ENCODE assay signal across 9 cellular contexts in the genomic region with DNA sequence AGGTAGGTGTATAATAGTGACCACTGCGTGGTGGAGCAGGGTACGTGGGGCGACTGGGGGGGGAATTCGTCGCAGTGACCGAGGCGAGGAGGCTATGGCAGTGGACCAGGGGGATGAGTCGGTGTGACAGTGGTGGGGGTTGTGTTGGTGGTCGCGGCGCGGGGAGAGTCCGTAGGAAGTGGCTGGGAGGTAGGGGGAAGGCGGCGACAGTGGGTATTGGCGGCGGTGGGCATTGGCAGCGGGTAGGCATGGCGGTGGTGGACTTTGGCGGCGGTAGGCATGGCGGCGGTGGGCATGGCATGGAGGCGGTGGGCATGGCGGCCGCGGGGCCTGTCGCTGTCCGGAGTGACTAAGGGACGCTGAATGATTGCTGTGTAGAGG. TPM values are rescaled to one million over a fixed set of nuclear protein-coding genes. Genes with fewer than 3 reads are reported as not detected.
DNase-seq lines count a peak whose midpoint lies in the region; ATAC-seq, FAIRE-seq and TF ChIP-seq lines count a peak whose summit lies in the region.
"Had no signal": no experiment of that assay in that cellular context is flagged by ENCODE, and none has a peak within 500 bp of the region (broad histone marks: within the 10 kb centered on the region; RNA-seq: fewer than 3 reads in every experiment).

No MANE protein-coding gene starts in this region.

- no peak for TF ChIP-seq CTCF in A549 (IDR thresholded peaks at IDR 0.05)

- H3K4me3 ChIP-seq in A549 (peak overlapping the region; percentile 68), skeletal muscle satellite cell (ENCODE audit: low read length) (peak overlapping the region; percentile 95)

- FAIRE-seq in A549 (lab: Jason Lieb, UNC), result no peak
- FAIRE-seq: colon had no signal

- no peaks in the 10 kb centered on the region for H3K4me1 ChIP-seq in A549
- peaks cover 5% of the 10 kb centered on the region for H3K4me1 ChIP-seq in skeletal muscle satellite cell (ENCODE audit: control insufficient read depth, insufficient read depth, low read length)

- CTCF ChIA-PET in A549 (lab: Yijun Ruan, JAX), result no interaction called here
- CTCF ChIA-PET in activated naive CD4-positive, alpha-beta T cell treated with anti-CD3 and anti-CD28 coated beads for 36 hours (lab: Charles Lee), result no interaction called here

- H3K9ac ChIP-seq in skeletal muscle satellite cell (ENCODE audit: low read depth, low read length), result peak overlapping the region; percentile 92

- peak overlapping the region; percentile 76 for H3K4me2 ChIP-seq in A549
- peak overlapping the region; percentile 78 for H3K4me2 ChIP-seq in skeletal muscle satellite cell (ENCODE audit: low read length)

- H3K4me1 Mint-ChIP-seq in activated naive CD4-positive, alpha-beta T cell treated with anti-CD3 and anti-CD28 coated beads for 36 hours (ENCODE audit: low read depth), result peaks cover 12% of the 10 kb centered on the region

- H3K9me3 Mint-ChIP-seq in activated naive CD4-positive, alpha-beta T cell treated with anti-CD3 and anti-CD28 coated beads for 36 hours, result peaks cover 9% of the 10 kb centered on the region

- no peaks in the 10 kb centered on the region for H3K27me3 ChIP-seq in skeletal muscle satellite cell (ENCODE audit: control insufficient read depth, insufficient read depth, low read length)

- peak overlapping the region; percentile 89 for H3K4me3 Mint-ChIP-seq in activated naive CD4-positive, alpha-beta T cell treated with anti-CD3 and anti-CD28 coated beads for 36 hours

- POLR2A ChIA-PET in A549 (lab: Yijun Ruan, JAX), result no interaction called here

- H3K27me3 Mint-ChIP-seq in activated naive CD4-positive, alpha-beta T cell treated with anti-CD3 and anti-CD28 coated beads for 36 hours (ENCODE audit: low read depth), result no peaks in the 10 kb centered on the region

- DNase-seq in A549 (ENCODE audit: low read depth in 1 of 2, low spot score in 1 of 2), result peak in 1 of 2 experiments; percentile 3
- peak; percentile 1 for DNase-seq in M059J (ENCODE audit: low read depth)
- peak; percentile 9 for DNase-seq in activated naive CD4-positive, alpha-beta T cell treated with anti-CD3 and anti-CD28 coated beads for 36 hours
- DNase-seq in left ventricle myocardium superior, result peak; percentile 42
- DNase-seq in COLO829 (ENCODE audit: low spot score), result no peak
- no peak for DNase-seq in KG1 (lab: John Stamatoyannopoulos, UW)

- intact Hi-C loops in activated naive CD4-positive, alpha-beta T cell treated with anti-CD3 and anti-CD28 coated beads for 36 hours (cut with micrococcal nuclease), result loop anchor here (2.0 kb wide), 1 partner anchor 1127 kb away; no protein-coding TSS in a partner anchor
- intact Hi-C loops in left ventricle myocardium superior (cut with micrococcal nuclease), result no loop called here

- peaks cover 18% of the 10 kb centered on the region for H3K36me3 Mint-ChIP-seq in activated naive CD4-positive, alpha-beta T cell treated with anti-CD3 and anti-CD28 coated beads for 36 hours (ENCODE audit: low read depth)

- TF ChIP-seq RAD21 in A549 (conservative IDR thresholded peaks at IDR 0.05 in 1 of 2, IDR thresholded peaks at IDR 0.05 in 1 of 2), result no peak

- peak overlapping the region; percentile 79 to 98 for H3K27ac ChIP-seq in A549

- peaks cover 18% of the 10 kb centered on the region; the same call in 1 of the 3 replicates for H3K9me3 ChIP-seq in A549
- H3K9me3 ChIP-seq in skeletal muscle satellite cell (replicated peaks; ENCODE audit: low read length), result no peaks in the 10 kb centered on the region

- peaks cover 6% of the 10 kb centered on the region for H3K36me3 ChIP-seq in skeletal muscle satellite cell (ENCODE audit: insufficient read depth, low read length)

- 2% methylated on average over 19 of the region's 30 CpGs for WGBS in A549 (ENCODE audit: missing lambda C conversion rate)

- H3K27ac Mint-ChIP-seq in activated naive CD4-positive, alpha-beta T cell treated with anti-CD3 and anti-CD28 coated beads for 36 hours, result peak overlapping the region; percentile 95

- no peak for TF ChIP-seq EP300 in A549 (IDR thresholded peaks at IDR 0.05)

- 0 out of 2 replicates have a peak, but pooled peaks have one; percentile 9 for TF ChIP-seq POLR2A in A549 (IDR thresholded peaks at IDR 0.05; ENCODE audit: low read length)

- ATAC-seq in A549 (peak; percentile 56 to 60), left ventricle myocardium superior (peak; percentile 30), GM21526 (IDR thresholded peaks at IDR 0.05; ENCODE audit: low FRiP score, unreplicated experiment) (no peak)

TF ChIP-seq in A549, 52 proteins besides CTCF, POLR2A, EP300 and RAD21:
- TF ChIP-seq, protein P1, sequence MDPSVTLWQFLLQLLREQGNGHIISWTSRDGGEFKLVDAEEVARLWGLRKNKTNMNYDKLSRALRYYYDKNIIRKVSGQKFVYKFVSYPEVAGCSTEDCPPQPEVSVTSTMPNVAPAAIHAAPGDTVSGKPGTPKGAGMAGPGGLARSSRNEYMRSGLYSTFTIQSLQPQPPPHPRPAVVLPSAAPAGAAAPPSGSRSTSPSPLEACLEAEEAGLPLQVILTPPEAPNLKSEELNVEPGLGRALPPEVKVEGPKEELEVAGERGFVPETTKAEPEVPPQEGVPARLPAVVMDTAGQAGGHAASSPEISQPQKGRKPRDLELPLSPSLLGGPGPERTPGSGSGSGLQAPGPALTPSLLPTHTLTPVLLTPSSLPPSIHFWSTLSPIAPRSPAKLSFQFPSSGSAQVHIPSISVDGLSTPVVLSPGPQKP (IDR thresholded peaks at IDR 0.05; ENCODE audit: low read depth, low read length), result no peak
- TF ChIP-seq, protein P2, sequence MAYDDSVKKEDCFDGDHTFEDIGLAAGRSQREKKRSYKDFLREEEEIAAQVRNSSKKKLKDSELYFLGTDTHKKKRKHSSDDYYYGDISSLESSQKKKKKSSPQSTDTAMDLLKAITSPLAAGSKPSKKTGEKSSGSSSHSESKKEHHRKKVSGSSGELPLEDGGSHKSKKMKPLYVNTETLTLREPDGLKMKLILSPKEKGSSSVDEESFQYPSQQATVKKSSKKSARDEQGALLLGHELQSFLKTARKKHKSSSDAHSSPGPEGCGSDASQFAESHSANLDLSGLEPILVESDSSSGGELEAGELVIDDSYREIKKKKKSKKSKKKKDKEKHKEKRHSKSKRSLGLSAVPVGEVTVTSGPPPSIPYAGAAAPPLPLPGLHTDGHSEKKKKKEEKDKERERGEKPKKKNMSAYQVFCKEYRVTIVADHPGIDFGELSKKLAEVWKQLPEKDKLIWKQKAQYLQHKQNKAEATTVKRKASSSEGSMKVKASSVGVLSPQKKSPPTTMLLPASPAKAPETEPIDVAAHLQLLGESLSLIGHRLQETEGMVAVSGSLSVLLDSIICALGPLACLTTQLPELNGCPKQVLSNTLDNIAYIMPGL (CRISPR knock-in tag; IDR thresholded peaks at IDR 0.05; ENCODE audit: borderline replicate concordance), result no peak
- no peak for TF ChIP-seq TFCP2L1 (CRISPR knock-in tag; IDR thresholded peaks at IDR 0.05)
- no peak for TF ChIP-seq HOXB13 (CRISPR knock-in tag; IDR thresholded peaks at IDR 0.05; ENCODE audit: low read depth)

RNA-seq across cellular contexts. Expression of a gene that starts 0.8 kb away (rescaled TPM):
- polyA plus RNA-seq in A549 (2011; rRNA removed) (151 and 185 TPM in 2 replicates), A549 (2017; fragmentation: RNase III; extraction: RNeasy Plus Mini Kit Qiagen cat#74134 plus additional on column Dnase treatment) (109 to 128 TPM (median 124 TPM) in 3 replicates)
- 119 and 123 TPM in 2 replicates for polyA plus RNA-seq in A549 (2012; cell fraction: cytosol; rRNA removed)
- polyA plus RNA-seq in A549 (2012; cell fraction: nucleus; rRNA removed), result 111 and 115 TPM in 2 replicates
- 68.5 and 86.0 TPM in 2 replicates for polyA minus RNA-seq in A549 (2011; rRNA and poly(A)+ RNA removed)
- total RNA-seq in M059J (2014; rRNA removed; shearing (Covaris generic)), result 132 and 161 TPM in 2 replicates
- total RNA-seq in activated naive CD4-positive, alpha-beta T cell treated with anti-CD3 and anti-CD28 coated beads for 36 hours, result 10 to 100 TPM; 66.1 to 67.7 TPM
- 395 TPM for total RNA-seq in left ventricle myocardium superior
- 79.9 and 81.5 TPM in 2 replicates for total RNA-seq in skeletal muscle satellite cell (2012; rRNA removed)

RNA-seq across cellular contexts. Expression of a gene that starts 0.8 kb away (rescaled TPM):
- 11.1 and 13.9 TPM in 2 replicates for polyA plus RNA-seq in A549 (2011; rRNA removed)
- 2.5 and 4.9 TPM in 2 replicates for polyA plus RNA-seq in A549 (2012; cell fraction: cytosol; rRNA removed)
- 0.91 and 1.8 TPM in 2 replicates for polyA plus RNA-seq in A549 (2012; cell fraction: nucleus; rRNA removed)
- polyA plus RNA-seq in A549 (2017; fragmentation: RNase III; extraction: RNeasy Plus Mini Kit Qiagen cat#74134 plus additional on column Dnase treatment), result 29.2 to 30.8 TPM (median 30.8 TPM) in 3 replicates
- 63.5 and 98.2 TPM in 2 replicates for polyA minus RNA-seq in A549 (2011; rRNA and poly(A)+ RNA removed)
- total RNA-seq in M059J (2014; rRNA removed; shearing (Covaris generic)), result 3.0 and 7.0 TPM in 2 replicates
- total RNA-seq in activated naive CD4-positive, alpha-beta T cell treated with anti-CD3 and anti-CD28 coated beads for 36 hours, result 10 to 100 TPM; 28.3 to 34.5 TPM
- 54.3 TPM for total RNA-seq in left ventricle myocardium superior
- 5.3 and 7.6 TPM in 2 replicates for total RNA-seq in skeletal muscle satellite cell (2012; rRNA removed)

Comparison
In these comparisons a context has a peak if more than half of its experiments do, and no peak if none do; other contexts are left out.
1. DNase-seq: peak in M059J (single experiment), activated naive CD4-positive, alpha-beta T cell treated with anti-CD3 and anti-CD28 coated beads for 36 hours (single experiment) and left ventricle myocardium superior (single experiment); none in COLO829 (single experiment) and KG1 (single experiment).